In genomic region chr16:86555763-86556130, GRCh38 we compare ENCODE assay signal across 9 cellular contexts. TPM values are rescaled to one million over a fixed set of nuclear protein-coding genes. Genes with fewer than 3 reads are reported as not detected.
A peak's percentile ranks its signal among the peaks of the same experiment; 100 is the strongest.
DNase-seq lines count a peak whose midpoint lies in the region; ATAC-seq and TF ChIP-seq lines count a peak whose summit lies in the region.
"Had no signal": no experiment of that assay in that cellular context is flagged by ENCODE, and none has a peak within 500 bp of the region (broad histone marks: within the 10 kb centered on the region; RNA-seq: fewer than 3 reads in every experiment).

No MANE protein-coding gene starts in this region.

- in situ Hi-C loops in G401 (cut with HindIII; ENCODE audit: low sequenced_read_pairs), result no loop called here

- H3K27ac ChIP-seq in coronary artery (no peak overlapping the region), foreskin keratinocyte (no peak overlapping the region)

- DNase-seq in Ammon's horn (ENCODE audit: low spot score) (peak; percentile 11), coronary artery (ENCODE audit: low spot score) (no peak), foreskin keratinocyte (no peak), RPMI8226 (no peak), dedifferentiated amniotic fluid mesenchymal stem cell (ENCODE audit: extremely low spot score) (no peak), G401 (ENCODE audit: low spot score) (no peak)

- ATAC-seq in foreskin keratinocyte, result no peak

- H3K9me3 Mint-ChIP-seq in IgD-negative memory B cell, result no peaks in the 10 kb centered on the region
- H3K9me3 Mint-ChIP-seq in nephron, result peaks cover 3% of the 10 kb centered on the region

- no peaks in the 10 kb centered on the region for H3K4me1 ChIP-seq in foreskin keratinocyte

- H3K27me3 Mint-ChIP-seq in IgD-negative memory B cell, result peaks cover 10% of the 10 kb centered on the region
- H3K27me3 Mint-ChIP-seq in nephron (ENCODE audit: low read depth), result peaks cover 44% of the 10 kb centered on the region

- H3K36me3 Mint-ChIP-seq in IgD-negative memory B cell (peaks cover 2% of the 10 kb centered on the region), nephron (ENCODE audit: low read depth) (no peaks in the 10 kb centered on the region)

- TF ChIP-seq CTCF in coronary artery (IDR thresholded peaks at IDR 0.05) (no peak), nephron (IDR thresholded peaks at IDR 0.05; ENCODE audit: unreplicated experiment in 3 of 3) (no peak), foreskin keratinocyte (conservative IDR thresholded peaks at IDR 0.05) (no peak)

- H3K4me3 Mint-ChIP-seq in IgD-negative memory B cell (peak overlapping the region; percentile 90 to 97 (median 96)), nephron (peak overlapping the region; percentile 83 to 87 (median 85))

- H3K4me1 Mint-ChIP-seq in IgD-negative memory B cell (peaks cover 15 to 19% (median 16%) of the 10 kb centered on the region in 3 donors), nephron (peaks cover 7% of the 10 kb centered on the region)

- peak overlapping the region; percentile 97 for H3K4me3 ChIP-seq in coronary artery

- peak overlapping the region; percentile 93 to 98 (median 98) for H3K27ac Mint-ChIP-seq in IgD-negative memory B cell
- H3K27ac Mint-ChIP-seq in nephron, result peak overlapping the region in 1 of 3 experiments; percentile 44

- H3K27me3 ChIP-seq in foreskin keratinocyte, result no peaks in the 10 kb centered on the region

RNA-seq across cellular contexts. Expression of gene MTHFSD, which starts 0.7 kb away (rescaled TPM):
- polyA plus RNA-seq in IgD-negative memory B cell, result 19.1 TPM
- total RNA-seq in foreskin keratinocyte, result 12.7 and 13.1 TPM in 2 replicates
- polyA plus RNA-seq in foreskin keratinocyte, result 6.9 and 7.3 TPM in 2 replicates
- total RNA-seq in G401 (2014; rRNA removed; shearing (Covaris generic)), result 8.2 and 10.1 TPM in 2 replicates

RNA-seq across cellular contexts. Expression of gene FOXC2, which starts 10.9 kb away (rescaled TPM):
- polyA plus RNA-seq in IgD-negative memory B cell (not detected), foreskin keratinocyte (not detected in 2 replicates)
- total RNA-seq in foreskin keratinocyte, result not detected in 2 replicates
- total RNA-seq in G401 (2014; rRNA removed; shearing (Covaris generic)), result 7.0 and 7.6 TPM in 2 replicates
- total RNA-seq: T-helper 2 cell treated with Interferon-gamma antibody and Interleukin-4, amounts not matched to agents 100 ng/mL and 5 ng/mL, for 36 hours had no signal

RNA-seq across cellular contexts. Expression of gene FOXL1, which starts 22.6 kb away (rescaled TPM):
- not detected for polyA plus RNA-seq in IgD-negative memory B cell
- 0.46 and 0.51 TPM in 2 replicates for total RNA-seq in foreskin keratinocyte
- polyA plus RNA-seq in foreskin keratinocyte, result 0.31 and 0.32 TPM in 2 replicates
- total RNA-seq in G401 (2014; rRNA removed; shearing (Covaris generic)), result 1.5 and 3.1 TPM in 2 replicates
- total RNA-seq: T-helper 2 cell treated with Interferon-gamma antibody and Interleukin-4, amounts not matched to agents 100 ng/mL and 5 ng/mL, for 36 hours had no signal

RNA-seq across cellular contexts. Expression of gene FOXF1, which starts 45.4 kb away (rescaled TPM):
- polyA plus RNA-seq in IgD-negative memory B cell (not detected), foreskin keratinocyte (not detected in 2 replicates)
- not detected in 2 replicates for total RNA-seq in foreskin keratinocyte
- total RNA-seq in G401 (2014; rRNA removed; shearing (Covaris generic)), result 0.06 TPM in 1 of 2 replicates, not detected in the other
- total RNA-seq: T-helper 2 cell treated with Interferon-gamma antibody and Interleukin-4, amounts not matched to agents 100 ng/mL and 5 ng/mL, for 36 hours had no signal
